In genomic region chr2:28390857-28391563, GRCh38 we compare ENCODE assay signal across 8 cellular contexts. TPM values are rescaled to one million over a fixed set of nuclear protein-coding genes. Genes with fewer than 3 reads are reported as not detected.
DNase-seq lines count a peak whose midpoint lies in the region; ATAC-seq and TF ChIP-seq lines count a peak whose summit lies in the region.

No MANE protein-coding gene starts in this region.

- H3K36me3 ChIP-seq in ACC112 (ENCODE audit: insufficient read depth, low read length): no peaks in the 10 kb centered on the region; the same call in 1 of the 2 replicates
- H3K36me3 ChIP-seq in OCI-LY7 (ENCODE audit: insufficient read depth, low read length): no peaks in the 10 kb centered on the region
- H3K36me3 ChIP-seq in colonic mucosa: no peaks in the 10 kb centered on the region
- H3K36me3 ChIP-seq in left lung: no peaks in the 10 kb centered on the region

- H3K4me3 ChIP-seq in ACC112 (ENCODE audit: low read depth, low read length) (peak overlapping the region; percentile 81), OCI-LY7 (ENCODE audit: low read depth, low read length, poor library complexity, severe bottlenecking) (peak overlapping the region; percentile 74), colonic mucosa (peak overlapping the region; percentile 85), left lung (peak overlapping the region; percentile 72 to 93)

- H3K4me3 Mint-ChIP-seq in stimulated activated naive CD8-positive, alpha-beta T cell treated with anti-CD3 and anti-CD28 coated beads, Interleukin-15, amount 100 ng/mL, for 72 hours: peak overlapping the region; percentile 88 to 91

- peak overlapping the region; percentile 92 to 93 for H3K9ac ChIP-seq in colonic mucosa (ENCODE audit: low read depth in 2 of 2, low read length in 2 of 2)

- peak overlapping the region; percentile 87 to 94 for H3K27ac Mint-ChIP-seq in stimulated activated naive CD8-positive, alpha-beta T cell treated with anti-CD3 and anti-CD28 coated beads, Interleukin-15, amount 100 ng/mL, for 72 hours

- H3K27me3 Mint-ChIP-seq in stimulated activated naive CD8-positive, alpha-beta T cell treated with anti-CD3 and anti-CD28 coated beads, Interleukin-15, amount 100 ng/mL, for 72 hours: no peaks in the 10 kb centered on the region

- H3K4me1 ChIP-seq in ACC112 (ENCODE audit: control insufficient read depth, insufficient read depth, low read length, unreplicated experiment): peaks cover 34% of the 10 kb centered on the region
- peaks cover 21% of the 10 kb centered on the region for H3K4me1 ChIP-seq in OCI-LY7 (ENCODE audit: insufficient read depth, low read length, poor library complexity, severe bottlenecking)
- no peaks in the 10 kb centered on the region for H3K4me1 ChIP-seq in colonic mucosa
- H3K4me1 ChIP-seq in left lung: peaks cover 0 to 25% of the 10 kb centered on the region in 2 donors

- H3K9me2 ChIP-seq in OCI-LY7 (ENCODE audit: insufficient read depth, low read length): no peaks in the 10 kb centered on the region

- H3K27ac ChIP-seq in ACC112 (ENCODE audit: low read depth, low read length) (peak overlapping the region; percentile 96), OCI-LY7 (ENCODE audit: low read depth, low read length, poor library complexity, severe bottlenecking) (no peak overlapping the region), colonic mucosa (peak overlapping the region; percentile 100), left lung (peak overlapping the region; percentile 99 to 100)

- intact Hi-C loops in OCI-LY7 (cut with micrococcal nuclease; ENCODE audit: unreplicated experiment): loop anchor here (5.0 kb wide), 2 partner anchors 361 to 619 kb away; partner anchors contain the start of genes MRPL33 and PPP1CB
- intact Hi-C loops in colonic mucosa (cut with DNase I): loop anchor here (5.0 to 10.0 kb wide), 2 partner anchors 119 to 236 kb away; no protein-coding TSS in a partner anchor
- intact Hi-C loops in left lung (cut with DNase I): loop anchor here in 1 of 2 donors (10.0 kb wide), 1 partner anchor 686 kb away; no protein-coding TSS in a partner anchor

- DNase-seq in ELF-1 (ENCODE audit: low read depth, low spot score) (peak; percentile 82), OCI-LY7 (ENCODE audit: low spot score) (peak; percentile 6), colonic mucosa (peak; percentile 83), left lung (peak; percentile 79 to 93)
- DNase-seq in stimulated activated naive CD8-positive, alpha-beta T cell treated with anti-CD3 and anti-CD28 coated beads, Interleukin-15, amount 100 ng/mL, for 72 hours: no peak

- ATAC-seq in left lung (peak; percentile 23), HG02870 (IDR thresholded peaks at IDR 0.05; ENCODE audit: unreplicated experiment) (no peak), GM21737 (IDR thresholded peaks at IDR 0.05; ENCODE audit: unreplicated experiment) (no peak)
- no peak for ATAC-seq in stimulated activated naive CD8-positive, alpha-beta T cell treated with anti-CD3 and anti-CD28 coated beads, Interleukin-15, amount 100 ng/mL, for 72 hours

- no TSS peak for BruUV-seq in OCI-LY7 (replicated peaks; lab: Mats Ljungman, UMichigan)

- H3K79me2 ChIP-seq in ACC112 (ENCODE audit: control insufficient read depth, insufficient read depth, low read length, unreplicated experiment) (peaks cover 32% of the 10 kb centered on the region), OCI-LY7 (ENCODE audit: insufficient read depth, low read depth, low read length) (no peaks in the 10 kb centered on the region)

- TF ChIP-seq CTCF in OCI-LY7 (conservative IDR thresholded peaks at IDR 0.05; ENCODE audit: low read length) (no peak), colonic mucosa (IDR thresholded peaks at IDR 0.05) (no peak), left lung (IDR thresholded peaks at IDR 0.05) (no peak)

- peak overlapping the region; percentile 61 for H2AFZ ChIP-seq in ACC112 (ENCODE audit: low read length, unreplicated experiment)
- H2AFZ ChIP-seq in OCI-LY7 (ENCODE audit: low read length): peak overlapping the region; percentile 92

- no peaks in the 10 kb centered on the region for H3K9me3 Mint-ChIP-seq in stimulated activated naive CD8-positive, alpha-beta T cell treated with anti-CD3 and anti-CD28 coated beads, Interleukin-15, amount 100 ng/mL, for 72 hours

- POLR2A ChIA-PET in OCI-LY7 (lab: Charles Lee): no interaction called here

- H3K4me2 ChIP-seq in OCI-LY7 (ENCODE audit: low read length): peak overlapping the region; percentile 84

- H3K9me3 ChIP-seq in OCI-LY7 (ENCODE audit: low read length) (no peaks in the 10 kb centered on the region), colonic mucosa (no peaks in the 10 kb centered on the region), left lung (no peaks in the 10 kb centered on the region)

- H3K4me1 Mint-ChIP-seq in stimulated activated naive CD8-positive, alpha-beta T cell treated with anti-CD3 and anti-CD28 coated beads, Interleukin-15, amount 100 ng/mL, for 72 hours: peaks cover 37% of the 10 kb centered on the region

- H3K27me3 ChIP-seq in ACC112 (ENCODE audit: insufficient read depth, low read length) (no peaks in the 10 kb centered on the region), colonic mucosa (no peaks in the 10 kb centered on the region), left lung (no peaks in the 10 kb centered on the region)

- no peaks in the 10 kb centered on the region for H4K20me1 ChIP-seq in OCI-LY7 (ENCODE audit: insufficient read depth, low read length)

- CTCF ChIA-PET in OCI-LY7 (lab: Charles Lee; ENCODE audit: unreplicated experiment): no interaction called here

RNA-seq across cellular contexts. Expression of gene FOSL2, which starts 1.6 kb away (rescaled TPM):
- 0.03 and 0.35 TPM in 2 replicates for total RNA-seq in OCI-LY7 (2014; rRNA removed; shearing (Covaris generic))
- 0.39 and 1.0 TPM in 2 replicates for total RNA-seq in OCI-LY7 (2022)
- total RNA-seq in colonic mucosa: 100 to 1,000 TPM in 1 of 2 donors, 10 to 100 TPM in 1; 74.2 to 142 TPM
- 100 to 1,000 TPM in 1 of 2 donors, 10 to 100 TPM in 1; 83.4 to 114 TPM for total RNA-seq in left lung

Comparison
In these comparisons a context has a peak if more than half of its experiments do, and no peak if none do; other contexts are left out.
1. DNase-seq: peak in ELF-1 (single experiment), OCI-LY7 (single experiment), colonic mucosa (single experiment) and left lung (2 of 2); none in stimulated activated naive CD8-positive, alpha-beta T cell treated with anti-CD3 and anti-CD28 coated beads, Interleukin-15, amount 100 ng/mL, for 72 hours (0 of 2).
2. RNA of gene FOSL2, which starts 1.6 kb away (total RNA-seq): 74.2 to 142 TPM in colonic mucosa and 83.4 to 114 TPM in left lung; 0.03 to 1.0 TPM in OCI-LY7; every median in the first group is over 10 times any median in the second.
3. Peak in every context shown above with its lines, with median percentiles within 50 percentile points of each other: H3K4me3 ChIP-seq.